In the genomic region with DNA sequence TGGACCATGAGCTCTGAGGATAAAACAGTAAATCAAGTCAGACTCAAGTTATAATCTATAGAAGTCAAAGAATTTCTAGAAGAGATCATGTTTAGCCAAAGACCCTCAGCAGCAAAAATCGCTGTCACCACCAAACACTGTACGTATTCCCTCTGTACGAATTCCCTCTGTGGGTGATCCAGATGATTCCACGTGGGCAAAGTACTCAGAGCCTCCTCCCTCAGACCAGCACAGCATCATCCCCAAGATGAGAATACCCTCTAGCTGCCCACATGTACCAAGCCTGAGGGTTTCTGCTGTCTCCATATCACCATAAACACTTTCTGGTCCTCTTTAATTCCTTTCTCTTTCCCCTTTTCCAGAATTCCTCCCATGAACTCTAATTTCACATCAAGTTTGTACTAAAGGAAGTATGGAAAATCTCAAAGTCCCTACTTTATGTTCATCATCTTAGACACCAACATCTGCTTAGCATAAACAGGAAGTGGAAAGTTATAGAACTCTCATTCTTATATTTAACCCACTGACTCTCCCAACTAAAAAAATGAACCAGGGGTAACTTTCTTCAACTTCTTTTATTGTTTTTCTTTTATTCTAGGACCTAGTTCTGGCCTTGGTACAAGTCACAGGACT, we compare ENCODE assay signal across 17 cellular contexts. TPM values are rescaled to one million over a fixed set of nuclear protein-coding genes. Genes with fewer than 3 reads are reported as not detected.
A peak's percentile ranks its signal among the peaks of the same experiment; 100 is the strongest.
DNase-seq lines count a peak whose midpoint lies in the region; ATAC-seq and TF ChIP-seq lines count a peak whose summit lies in the region.
"Had no signal": no experiment of that assay in that cellular context is flagged by ENCODE, and none has a peak within 500 bp of the region (broad histone marks: within the 10 kb centered on the region; RNA-seq: fewer than 3 reads in every experiment).

No MANE protein-coding gene starts in this region.

- no peak for TF ChIP-seq EP300 in stomach (IDR thresholded peaks at IDR 0.05)

- H3K36me3 Mint-ChIP-seq in activated naive CD4-positive, alpha-beta T cell treated with anti-CD3 and anti-CD28 coated beads, Interleukin-2, amount 10 ng/mL, durations not matched to agents 7 days and 5 days: peaks cover 53% of the 10 kb centered on the region
- H3K36me3 Mint-ChIP-seq in activated naive CD4-positive, alpha-beta T cell treated with anti-CD3 and anti-CD28 coated beads, Interleukin-2, amount 50 U/mL, for 72 hours: peaks cover 20 to 48% of the 10 kb centered on the region in 2 donors
- H3K36me3 Mint-ChIP-seq in effector memory CD8-positive, alpha-beta T cell (ENCODE audit: insufficient read depth): peaks cover 42% of the 10 kb centered on the region

- no peaks in the 10 kb centered on the region for H3K9me3 Mint-ChIP-seq in activated naive CD4-positive, alpha-beta T cell treated with anti-CD3 and anti-CD28 coated beads, Interleukin-2, amount 10 ng/mL, durations not matched to agents 7 days and 5 days
- peaks cover 0 to 4% of the 10 kb centered on the region in 2 donors for H3K9me3 Mint-ChIP-seq in activated naive CD4-positive, alpha-beta T cell treated with anti-CD3 and anti-CD28 coated beads, Interleukin-2, amount 50 U/mL, for 72 hours
- H3K9me3 Mint-ChIP-seq in effector memory CD8-positive, alpha-beta T cell: no peaks in the 10 kb centered on the region
- H3K9me3 Mint-ChIP-seq: activated T-helper 17 cell treated with anti-CD3 and anti-CD28 coated beads, Interleukin-2, amount 50 U/mL, for 72 hours; HFFc6 had no signal

- H3K4me3 ChIP-seq in OCI-LY1 (ENCODE audit: low read depth, low read length, poor library complexity, severe bottlenecking): no peak overlapping the region
- no peak overlapping the region for H3K4me3 ChIP-seq in stomach
- H3K4me3 ChIP-seq: lung had no signal

- H3K27me3 ChIP-seq in OCI-LY1 (ENCODE audit: insufficient read depth, low read length) (no peaks in the 10 kb centered on the region), stomach (peaks cover 0 to 24% (median 0%) of the 10 kb centered on the region in 3 donors)

- H3K9ac ChIP-seq in OCI-LY1 (ENCODE audit: low read length): no peak overlapping the region
- H3K9ac ChIP-seq: parathyroid adenoma had no signal

- H3K9me3 ChIP-seq in OCI-LY1 (ENCODE audit: low read length) (no peaks in the 10 kb centered on the region), stomach (no peaks in the 10 kb centered on the region)

- DNase-seq in activated naive CD4-positive, alpha-beta T cell treated with anti-CD3 and anti-CD28 coated beads, Interleukin-2, amount 10 ng/mL, durations not matched to agents 7 days and 5 days: no peak
- DNase-seq in activated naive CD4-positive, alpha-beta T cell treated with anti-CD3 and anti-CD28 coated beads, Interleukin-2, amount 50 U/mL, for 72 hours (ENCODE audit: low spot score in 2 of 2): no peak
- DNase-seq in effector memory CD8-positive, alpha-beta T cell: no peak
- DNase-seq in stomach: no peak
- DNase-seq in central memory CD4-positive, alpha-beta T cell: no peak
- DNase-seq: HFFc6; hippocampal formation; NCI-H1436; NCI-H510A treated with DMSO at 0.1 percent for 48 hours; stimulated activated CD4-positive, alpha-beta T cell treated with anti-CD3 and anti-CD28 coated beads, Interleukin-1b, Interleukin-23, amount 100 ng/mL, for 48 hours had no signal

- no peak overlapping the region for H2AFZ ChIP-seq in OCI-LY1 (ENCODE audit: low read length)
- H2AFZ ChIP-seq: parathyroid adenoma had no signal

- 81 to 90% (median 85%) methylated on average over 4 of the region's 4 CpGs for WGBS in stomach, 5 donors

- TF ChIP-seq POLR2A in stomach (IDR thresholded peaks at IDR 0.05): no peak

- no peaks in the 10 kb centered on the region for H3K79me2 ChIP-seq in OCI-LY1 (ENCODE audit: insufficient read depth, low read length)
- H3K79me2 ChIP-seq: parathyroid adenoma had no signal

- H3K4me1 ChIP-seq in OCI-LY1 (ENCODE audit: insufficient read depth, low read length, severe bottlenecking) (peaks cover 11% of the 10 kb centered on the region), stomach (peaks cover 0 to 30% (median 0%) of the 10 kb centered on the region in 4 donors)
- H3K4me1 ChIP-seq: parathyroid adenoma had no signal

- peak overlapping the region; percentile 87 for H3K27ac Mint-ChIP-seq in activated naive CD4-positive, alpha-beta T cell treated with anti-CD3 and anti-CD28 coated beads, Interleukin-2, amount 10 ng/mL, durations not matched to agents 7 days and 5 days
- peak overlapping the region in 1 of 2 donors; percentile 96 for H3K27ac Mint-ChIP-seq in activated naive CD4-positive, alpha-beta T cell treated with anti-CD3 and anti-CD28 coated beads, Interleukin-2, amount 50 U/mL, for 72 hours
- peak overlapping the region; percentile 79 to 82 for H3K27ac Mint-ChIP-seq in effector memory CD8-positive, alpha-beta T cell
- H3K27ac Mint-ChIP-seq: activated T-helper 17 cell treated with anti-CD3 and anti-CD28 coated beads, Interleukin-2, amount 50 U/mL, for 72 hours; HFFc6 had no signal

- CTCF ChIA-PET in activated naive CD4-positive, alpha-beta T cell treated with anti-CD3 and anti-CD28 coated beads, Interleukin-2, amount 10 ng/mL, durations not matched to agents 7 days and 5 days (lab: Charles Lee): interaction anchor here (0.6 kb wide), 1 partner anchor 167 kb away, joined by 3 read pairs; no protein-coding TSS in a partner anchor

- H3K27ac ChIP-seq in OCI-LY1 (ENCODE audit: low read depth, low read length, poor library complexity, severe bottlenecking) (peak overlapping the region; percentile 44), stomach (peak overlapping the region in 3 of 5 donors; percentile 48 to 59 (median 49))
- H3K27ac ChIP-seq: parathyroid adenoma, RWPE1 had no signal

- ATAC-seq in activated naive CD4-positive, alpha-beta T cell treated with anti-CD3 and anti-CD28 coated beads, Interleukin-2, amount 50 U/mL, for 72 hours: no peak
- no peak for ATAC-seq in effector memory CD8-positive, alpha-beta T cell (replicated peaks)
- no peak for ATAC-seq in HG02884 (IDR thresholded peaks at IDR 0.05; ENCODE audit: unreplicated experiment)
- no peak for ATAC-seq in GM18517 (IDR thresholded peaks at IDR 0.05; ENCODE audit: unreplicated experiment)

- peaks cover 43% of the 10 kb centered on the region for H3K4me1 Mint-ChIP-seq in activated naive CD4-positive, alpha-beta T cell treated with anti-CD3 and anti-CD28 coated beads, Interleukin-2, amount 10 ng/mL, durations not matched to agents 7 days and 5 days
- peaks cover 18 to 27% of the 10 kb centered on the region in 2 donors for H3K4me1 Mint-ChIP-seq in effector memory CD8-positive, alpha-beta T cell (ENCODE audit: low read depth in 2 of 2)

- no peaks in the 10 kb centered on the region for H3F3A ChIP-seq in OCI-LY1 (ENCODE audit: insufficient read depth, low read length)

- no peaks in the 10 kb centered on the region for H3K27me3 Mint-ChIP-seq in activated naive CD4-positive, alpha-beta T cell treated with anti-CD3 and anti-CD28 coated beads, Interleukin-2, amount 10 ng/mL, durations not matched to agents 7 days and 5 days
- no peaks in the 10 kb centered on the region for H3K27me3 Mint-ChIP-seq in effector memory CD8-positive, alpha-beta T cell
- H3K27me3 Mint-ChIP-seq: activated T-helper 17 cell treated with anti-CD3 and anti-CD28 coated beads, Interleukin-2, amount 50 U/mL, for 72 hours had no signal

- peak overlapping the region; percentile 32 for H3K4me3 Mint-ChIP-seq in activated naive CD4-positive, alpha-beta T cell treated with anti-CD3 and anti-CD28 coated beads, Interleukin-2, amount 10 ng/mL, durations not matched to agents 7 days and 5 days
- H3K4me3 Mint-ChIP-seq in effector memory CD8-positive, alpha-beta T cell: peak overlapping the region; percentile 54 to 56
- H3K4me3 Mint-ChIP-seq: activated T-helper 17 cell treated with anti-CD3 and anti-CD28 coated beads, Interleukin-2, amount 50 U/mL, for 72 hours; HFFc6 had no signal

- no peaks in the 10 kb centered on the region for H4K20me1 ChIP-seq in OCI-LY1 (ENCODE audit: insufficient read depth, low read length)

- no peaks in the 10 kb centered on the region; the same call in 1 of the 2 replicates for H3K36me3 ChIP-seq in OCI-LY1 (ENCODE audit: insufficient read depth, low read length)
- H3K36me3 ChIP-seq in stomach: peaks cover 0 to 3% (median 0%) of the 10 kb centered on the region in 4 donors

- intact Hi-C loops in stomach (cut with DNase I; ENCODE audit: low total_unique reads): loop anchor here (10.0 kb wide), 1 partner anchor 159 kb away; no protein-coding TSS in a partner anchor

- H3K9me2 ChIP-seq in OCI-LY1 (ENCODE audit: low read depth, low read length): no peaks in the 10 kb centered on the region

- 0 out of 2 replicates have a peak overlapping the region, but pooled peaks have one; percentile 6 for H3K4me2 ChIP-seq in OCI-LY1 (ENCODE audit: low read length)

- no peak for TF ChIP-seq CTCF in OCI-LY1 (IDR thresholded peaks at IDR 0.05; ENCODE audit: low read length)
- TF ChIP-seq CTCF in stomach (IDR thresholded peaks at IDR 0.05): no peak

RNA-seq across cellular contexts. Expression of gene JAML, which starts 18.7 kb away (rescaled TPM):
- total RNA-seq in activated naive CD4-positive, alpha-beta T cell treated with anti-CD3 and anti-CD28 coated beads, Interleukin-2, amount 50 U/mL, for 72 hours: 100 to 1,000 TPM; 125 to 239 TPM
- 10 to 100 TPM in 4 of 5 donors, 1 to 10 TPM in 1; 9.2 to 35.0 (median 21.4) TPM for total RNA-seq in stomach
- polyA plus RNA-seq in stomach: 10 to 100 TPM in 1 of 3 donors, 1 to 10 TPM in 2; 3.7 to 14.5 (median 4.6) TPM
- total RNA-seq: HFFc6 had no signal

RNA-seq across cellular contexts. Expression of gene SCN2B, which starts 29.7 kb away (rescaled TPM):
- total RNA-seq in activated naive CD4-positive, alpha-beta T cell treated with anti-CD3 and anti-CD28 coated beads, Interleukin-2, amount 50 U/mL, for 72 hours: under 1 TPM in 1 of 2 donors, not detected in 1; 0.05 TPM
- total RNA-seq in stomach: under 1 TPM in 2 of 5 donors, not detected in 3; 0.29 to 0.92 TPM
- under 1 TPM; 0.12 to 0.46 (median 0.23) TPM for polyA plus RNA-seq in stomach
- total RNA-seq: HFFc6 had no signal

RNA-seq across cellular contexts. Expression of gene MPZL3, which starts 46.1 kb away (rescaled TPM):
- total RNA-seq in activated naive CD4-positive, alpha-beta T cell treated with anti-CD3 and anti-CD28 coated beads, Interleukin-2, amount 50 U/mL, for 72 hours: 10 to 100 TPM; 35.0 to 93.0 TPM
- 10 to 100 TPM in 1 of 5 donors, 1 to 10 TPM in 3, under 1 TPM in 1; 0.45 to 20.0 (median 6.7) TPM for total RNA-seq in stomach
- 1 to 10 TPM; 2.1 to 7.2 (median 3.4) TPM for polyA plus RNA-seq in stomach

RNA-seq across cellular contexts. Expression of gene SCN4B, which starts 53.5 kb away (rescaled TPM):
- 1 to 10 TPM in 1 of 2 donors, under 1 TPM in 1; 0.25 to 1.8 TPM for total RNA-seq in activated naive CD4-positive, alpha-beta T cell treated with anti-CD3 and anti-CD28 coated beads, Interleukin-2, amount 50 U/mL, for 72 hours
- total RNA-seq in stomach: 1 to 10 TPM in 2 of 5 donors, not detected in 3; 2.2 to 3.6 TPM
- polyA plus RNA-seq in stomach: 1 to 10 TPM in 2 of 3 donors, under 1 TPM in 1; 0.75 to 1.6 (median 1.2) TPM

RNA-seq across cellular contexts. Expression of gene MPZL2, which starts 58.0 kb away (rescaled TPM):
- total RNA-seq in activated naive CD4-positive, alpha-beta T cell treated with anti-CD3 and anti-CD28 coated beads, Interleukin-2, amount 50 U/mL, for 72 hours: 10 to 100 TPM; 39.4 to 64.1 TPM
- 10 to 100 TPM in 4 of 5 donors, under 1 TPM in 1; 0.58 to 97.2 (median 56.7) TPM for total RNA-seq in stomach
- polyA plus RNA-seq in stomach: 10 to 100 TPM; 12.2 to 79.1 (median 35.4) TPM
- total RNA-seq: HFFc6 had no signal
